1 cellular context compared by ENCODE assay signal in genomic region chr3:48240000-48240710, GRCh38.
TF ChIP-seq lines count a peak whose summit lies in the region.

No MANE protein-coding gene starts in this region.

TF ChIP-seq in SK-N-SH, 30 proteins besides CTCF, POLR2A, EP300 and RAD21 (continued from another document):
- no peak for TF ChIP-seq USF2 (IDR thresholded peaks at IDR 0.05; ENCODE audit: borderline replicate concordance, low read depth, low read length)
